Comparison of ENCODE assay signal across 19 cellular contexts in the genomic region with DNA sequence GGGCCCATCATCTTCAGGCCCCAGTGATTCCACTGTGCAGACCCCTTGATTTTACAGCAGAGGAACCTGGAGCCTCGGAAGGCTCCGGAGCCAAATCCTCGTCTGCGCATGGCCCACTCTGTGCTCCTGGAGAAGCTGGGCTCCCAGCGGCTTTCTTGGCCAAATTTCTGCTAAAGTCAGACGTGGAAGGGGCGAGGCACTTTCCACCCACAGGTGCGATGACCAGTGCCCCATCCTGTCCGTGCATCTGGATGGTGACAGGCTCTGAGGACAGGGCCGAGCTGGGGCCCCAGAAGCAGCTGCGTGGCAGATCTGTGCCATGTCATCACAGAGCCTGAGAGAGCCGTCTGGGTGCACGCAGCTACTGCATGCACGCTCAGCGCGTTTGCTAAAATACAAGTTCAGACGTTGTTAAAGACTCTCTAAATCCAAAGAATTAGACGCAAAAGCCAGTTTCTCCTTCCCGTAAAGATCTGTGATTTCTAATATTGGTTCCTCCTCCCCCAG. TPM values are rescaled to one million over a fixed set of nuclear protein-coding genes. Genes with fewer than 3 reads are reported as not detected.
DNase-seq lines count a peak whose midpoint lies in the region; ATAC-seq, FAIRE-seq and TF ChIP-seq lines count a peak whose summit lies in the region.
"Had no signal": no experiment of that assay in that cellular context is flagged by ENCODE, and none has a peak within 500 bp of the region (broad histone marks: within the 10 kb centered on the region; RNA-seq: fewer than 3 reads in every experiment).

No MANE protein-coding gene starts in this region.

- no peak overlapping the region for H3K4me2 ChIP-seq in HepG2 (ENCODE audit: low read depth, low read length)

- DNase-seq in right lobe of liver, result peak in 2 of 3 donors; percentile 6 to 45
- DNase-seq in HepG2 (ENCODE audit: low spot score), result no peak
- DNase-seq in kidney, result peak; percentile 43
- peak in 2 of 3 donors; percentile 2 to 24 for DNase-seq in mucosa of descending colon
- peak; percentile 22 for DNase-seq in spleen
- DNase-seq in SHP77 treated with DMSO at 0.1 percent for 48 hours (lab: John Stamatoyannopoulos, UW), result no peak
- DNase-seq: C1 segment of cervical spinal cord; Calu3; CD4-positive, alpha-beta memory T cell; COR-L47; DMS53; DMS79 treated with DMSO at 0.1 percent for 48 hours; GF-D8; GOT3; H7; HCEC 1CT had no signal

- WGBS in right lobe of liver (ENCODE audit: insufficient coverage, low coverage, low lambda C conversion rate, missing lambda C conversion rate), result 77% methylated on average over 8 of the region's 19 CpGs
- WGBS in HepG2 (ENCODE audit: low lambda C conversion rate), result 33% methylated on average over 16 of the region's 19 CpGs
- 82 to 89% (median 85%) methylated on average over 14 to 19 of the region's 19 CpGs for WGBS in spleen, 5 donors

- FAIRE-seq in HepG2 (lab: Jason Lieb, UNC) (no peak), kidney (lab: Jason Lieb, UNC) (no peak)
- FAIRE-seq: GM12891 had no signal

- H2AFZ ChIP-seq in HepG2 (ENCODE audit: low read length), result no peak overlapping the region

- no peaks in the 10 kb centered on the region for H3K36me3 ChIP-seq in right lobe of liver
- no peaks in the 10 kb centered on the region for H3K36me3 ChIP-seq in HepG2 (replicated peaks in 1 of 2; ENCODE audit: control insufficient read depth in 1 of 2, insufficient read depth in 2 of 2, low read length in 2 of 2)
- no peaks in the 10 kb centered on the region for H3K36me3 ChIP-seq in kidney (ENCODE audit: control insufficient read depth in 1 of 2, insufficient read depth in 2 of 2, low read length in 2 of 2)
- no peaks in the 10 kb centered on the region for H3K36me3 ChIP-seq in mucosa of descending colon (ENCODE audit: low read depth)
- H3K36me3 ChIP-seq in spleen, result no peaks in the 10 kb centered on the region

- H3K4me1 ChIP-seq in right lobe of liver (no peaks in the 10 kb centered on the region), HepG2 (ENCODE audit: insufficient read depth, low read length) (no peaks in the 10 kb centered on the region), kidney (ENCODE audit: control insufficient read depth in 1 of 2, insufficient read depth in 1 of 2, low read depth in 1 of 2, low read length in 2 of 2) (no peaks in the 10 kb centered on the region), mucosa of descending colon (ENCODE audit: low read depth) (no peaks in the 10 kb centered on the region), spleen (no peaks in the 10 kb centered on the region)

- POLR2A ChIA-PET in HepG2 (lab: Yijun Ruan, JAX), result no interaction called here

- CTCF ChIA-PET in HepG2 (lab: Yijun Ruan, JAX; ENCODE audit: low intra/inter-chr PET ratio, low total read pairs), result no interaction called here

- TF ChIP-seq POLR2A in right lobe of liver (IDR thresholded peaks at IDR 0.05) (no peak), HepG2 (IDR thresholded peaks at IDR 0.05; ENCODE audit: insufficient read depth in 1 of 2, low read depth in 2 of 2, low read length in 2 of 2) (no peak), spleen (IDR thresholded peaks at IDR 0.05) (no peak)

- TF ChIP-seq EP300 in HepG2 (IDR thresholded peaks at IDR 0.05; ENCODE audit: low read depth in 2 of 2, low read length in 2 of 2) (no peak), HepG2 (CRISPR knock-in tag; IDR thresholded peaks at IDR 0.05; ENCODE audit: borderline replicate concordance) (no peak)

- in situ Hi-C loops in HepG2 (cut with HindIII; ENCODE audit: extremely low pct_ligation_motif_present, low pct_unique_long_range_greater_than_20kb), result no loop called here

- H3K4me3 ChIP-seq in right lobe of liver (no peak overlapping the region), HepG2 (replicated peaks in 1 of 3; ENCODE audit: insufficient read depth in 1 of 3, low read depth in 2 of 3, low read length in 3 of 3) (no peak overlapping the region), kidney (ENCODE audit: low read length in 2 of 2) (no peak overlapping the region), mucosa of descending colon (no peak overlapping the region), spleen (no peak overlapping the region)

- H3K27me3 ChIP-seq in right lobe of liver (no peaks in the 10 kb centered on the region), HepG2 (ENCODE audit: control insufficient read depth in 1 of 2, insufficient read depth in 2 of 2, low read length in 2 of 2) (peaks cover 3 to 62% of the 10 kb centered on the region in 2 experiments; a peak in 4 of 5 replicates), spleen (replicated peaks in 1 of 7) (no peaks in the 10 kb centered on the region)

- no peak overlapping the region for H3K9ac ChIP-seq in HepG2 (ENCODE audit: insufficient read depth, low read depth, low read length)
- no peak overlapping the region for H3K9ac ChIP-seq in kidney (ENCODE audit: low read length in 2 of 2)

- BruUV-seq in HepG2 (replicated peaks; lab: Mats Ljungman, UMichigan), result no TSS peak

- ATAC-seq in right lobe of liver (no peak), HepG2 (no peak), mucosa of descending colon (no peak), HG03469 (IDR thresholded peaks at IDR 0.05; ENCODE audit: unreplicated experiment) (no peak), GM18502 (IDR thresholded peaks at IDR 0.05; ENCODE audit: poor library complexity, unreplicated experiment) (no peak)

- no peak for TF ChIP-seq RAD21 in HepG2 (CRISPR knock-in tag; IDR thresholded peaks at IDR 0.05)

- no peaks in the 10 kb centered on the region for H4K20me1 ChIP-seq in HepG2 (ENCODE audit: insufficient read depth, low read length)

- TF ChIP-seq CTCF in right lobe of liver (IDR thresholded peaks at IDR 0.05), result no peak
- TF ChIP-seq CTCF in HepG2 (CRISPR knock-in tag; IDR thresholded peaks at IDR 0.05), result no peak
- no peak for TF ChIP-seq CTCF in kidney (IDR thresholded peaks at IDR 0.05; ENCODE audit: borderline replicate concordance, extremely low read depth, insufficient read depth)
- TF ChIP-seq CTCF in mucosa of descending colon (IDR thresholded peaks at IDR 0.05), result no peak
- no peak for TF ChIP-seq CTCF in spleen (IDR thresholded peaks at IDR 0.05 in 8 of 11, conservative IDR thresholded peaks at IDR 0.05 in 3 of 11)

- no peak overlapping the region for H3K27ac ChIP-seq in right lobe of liver
- no peak overlapping the region for H3K27ac ChIP-seq in HepG2 (ENCODE audit: extremely low read length, insufficient read depth, low read length)
- no peak overlapping the region for H3K27ac ChIP-seq in kidney (ENCODE audit: low read depth in 2 of 2, low read length in 2 of 2)
- no peak overlapping the region for H3K27ac ChIP-seq in spleen

- H3K79me2 ChIP-seq in HepG2 (ENCODE audit: insufficient read depth, low read length), result no peaks in the 10 kb centered on the region

- intact Hi-C loops in right lobe of liver (cut with DNase I) (no loop called here), HepG2 (cut with micrococcal nuclease; ENCODE audit: unreplicated experiment) (no loop called here), kidney (cut with DNase I) (no loop called here), mucosa of descending colon (cut with DNase I, micrococcal nuclease) (no loop called here), spleen (cut with DNase I; ENCODE audit: low total_unique reads) (no loop called here)

- no peaks in the 10 kb centered on the region for H3K9me3 ChIP-seq in right lobe of liver
- H3K9me3 ChIP-seq in HepG2 (ENCODE audit: low read length), result no peaks in the 10 kb centered on the region
- peaks cover 0 to 3% of the 10 kb centered on the region in 2 donors for H3K9me3 ChIP-seq in kidney (ENCODE audit: control insufficient read depth in 1 of 2, low read length in 2 of 2)
- H3K9me3 ChIP-seq in mucosa of descending colon, result no peaks in the 10 kb centered on the region
- peaks cover 0 to 5% (median 0%) of the 10 kb centered on the region in 8 donors for H3K9me3 ChIP-seq in spleen

RNA-seq across cellular contexts. Expression of a gene that starts 57.2 kb away (rescaled TPM):
- under 1 TPM; 0.06 to 0.22 (median 0.18) TPM for total RNA-seq in right lobe of liver
- total RNA-seq in HepG2 (2016; rRNA removed; fragmentation: Illumina TruSeq; extraction: Trizol), result 0.04 and 0.11 TPM in 2 replicates
- total RNA-seq in HepG2 (2016; cell fraction: cytosol; rRNA removed; fragmentation: Illumina TruSeq; extraction: Trizol; ENCODE audit: low read depth), result not detected in 2 replicates
- 0.11 TPM in 1 of 2 replicates, not detected in the other for total RNA-seq in HepG2 (2016; cell fraction: insoluble cytoplasmic fraction; rRNA removed; fragmentation: Illumina TruSeq; extraction: Trizol)
- total RNA-seq in HepG2 (2016; cell fraction: membrane; rRNA removed; fragmentation: Illumina TruSeq; extraction: Trizol), result 0.03 TPM in 2 replicates
- 0.12 and 0.22 TPM in 2 replicates for total RNA-seq in HepG2 (2016; cell fraction: nucleus; rRNA removed; fragmentation: Illumina TruSeq; extraction: Trizol)
- 0.03 and 0.12 TPM in 2 replicates for polyA plus RNA-seq in HepG2 (2011; rRNA removed)
- 0.01 and 0.03 TPM in 2 replicates for polyA plus RNA-seq in HepG2 (2011; cell fraction: cytosol; rRNA removed)
- polyA plus RNA-seq in HepG2 (2011; cell fraction: nucleus; rRNA removed), result 0.40 and 0.45 TPM in 2 replicates
- 0.07 and 0.12 TPM in 2 replicates for polyA plus RNA-seq in HepG2 (2012)
- 0.02 TPM in 1 of 2 replicates, not detected in the other for polyA plus RNA-seq in HepG2 (2016; cell fraction: cytosol; fragmentation: Illumina TruSeq; extraction: Trizol; ENCODE audit: low read depth)
- 0.04 and 0.08 TPM in 2 replicates for polyA plus RNA-seq in HepG2 (2016; cell fraction: insoluble cytoplasmic fraction; fragmentation: Illumina TruSeq; extraction: Trizol; ENCODE audit: low read depth)
- polyA plus RNA-seq in HepG2 (2016; cell fraction: membrane; fragmentation: Illumina TruSeq; extraction: Trizol; ENCODE audit: low read depth), result 0.03 TPM in 1 of 2 replicates, not detected in the other
- polyA plus RNA-seq in HepG2 (2016; cell fraction: nucleus; fragmentation: Illumina TruSeq; extraction: Trizol; ENCODE audit: insufficient read depth, low read depth), result 0.45 and 0.53 TPM in 2 replicates
- polyA minus RNA-seq in HepG2 (2011; rRNA and poly(A)+ RNA removed; ENCODE audit: low replicate concordance), result 0.07 TPM in 1 of 2 replicates, not detected in the other
- not detected in 2 replicates for polyA minus RNA-seq in HepG2 (2011; cell fraction: cytosol; rRNA and poly(A)+ RNA removed)
- polyA minus RNA-seq in HepG2 (2011; cell fraction: nucleus; rRNA and poly(A)+ RNA removed), result 0.12 and 0.26 TPM in 2 replicates
- 0.16 TPM for total RNA-seq in kidney
- 0.13 TPM for polyA plus RNA-seq in kidney (ENCODE audit: insufficient read depth, low read depth, low replicate concordance)
- 1 to 10 TPM in 1 of 3 donors, under 1 TPM in 2; 0.20 to 1.4 (median 0.24) TPM for total RNA-seq in mucosa of descending colon
- under 1 TPM; 0.13 to 0.92 (median 0.44) TPM for total RNA-seq in spleen
- polyA plus RNA-seq in spleen, result under 1 TPM; 0.06 to 0.13 (median 0.13) TPM

Comparison
In these comparisons a context has a peak if more than half of its experiments do, and no peak if none do; other contexts are left out.
1. DNase-seq: peak in right lobe of liver (2 of 3), kidney (single experiment), mucosa of descending colon (2 of 3) and spleen (single experiment); none in HepG2 (single experiment) and SHP77 treated with DMSO at 0.1 percent for 48 hours (single experiment).